ENCODE assay signal across 1 cellular context in genomic region chr6:150078788-150079187, GRCh38.
TF ChIP-seq lines count a peak whose summit lies in the region.

No MANE protein-coding gene starts in this region.

TF ChIP-seq in K562, 482 proteins besides CTCF, POLR2A, EP300 and RAD21 (continued from another document):
- TF ChIP-seq RREB1 (CRISPR knock-in tag; IDR thresholded peaks at IDR 0.05) (0 out of 2 replicates have a peak, but pooled peaks have one; percentile 56), STAG1 (CRISPR knock-in tag; IDR thresholded peaks at IDR 0.05; ENCODE audit: borderline replicate concordance) (no peak), ZNF140 (CRISPR knock-in tag; IDR thresholded peaks at IDR 0.05) (no peak), CBX2 (IDR thresholded peaks at IDR 0.05; ENCODE audit: insufficient read depth, low read length, poor library complexity, severe bottlenecking) (no peak), TCF3 (CRISPR knock-in tag; IDR thresholded peaks at IDR 0.05) (peak; percentile 68), FOXM1 (IDR thresholded peaks at IDR 0.05; ENCODE audit: low read depth) (peak; percentile 61; the same call in 1 of the 2 replicates), FOXM1 (CRISPR knock-in tag; IDR thresholded peaks at IDR 0.05; ENCODE audit: low read depth) (no peak), PPARD (CRISPR knock-in tag; IDR thresholded peaks at IDR 0.05) (no peak), OTX1 (CRISPR knock-in tag; IDR thresholded peaks at IDR 0.05) (peak; percentile 76), TRIM25 (IDR thresholded peaks at IDR 0.05; ENCODE audit: borderline replicate concordance) (no peak), IFI16 (CRISPR knock-in tag; IDR thresholded peaks at IDR 0.05) (no peak), SMAD4 (CRISPR knock-in tag; conservative IDR thresholded peaks at IDR 0.05) (peak; percentile 54; the same call in 1 of the 2 replicates), JUND (IDR thresholded peaks at IDR 0.05; ENCODE audit: borderline replicate concordance, low read depth, low read length) (peak; percentile 91), JUND (tag; IDR thresholded peaks at IDR 0.05; ENCODE audit: borderline replicate concordance, low read depth, low read length) (peak; percentile 86; the same call in 1 of the 3 replicates), ATF3 (IDR thresholded peaks at IDR 0.05) (peak; percentile 82; the same call in 1 of the 2 replicates), ATF3 (CRISPR knock-in tag; conservative IDR thresholded peaks at IDR 0.05) (no peak), NCOA6 (IDR thresholded peaks at IDR 0.05) (no peak), SMARCC2 (IDR thresholded peaks at IDR 0.05; ENCODE audit: low read depth) (peak; percentile 74; the same call in 1 of the 2 replicates), ZNF239 (CRISPR knock-in tag; IDR thresholded peaks at IDR 0.05) (peak; percentile 62), RBM25 (IDR thresholded peaks at IDR 0.05; ENCODE audit: low read depth, low read length, severe bottlenecking) (no peak), TRIM24 (IDR thresholded peaks at IDR 0.05) (peak in 1 of 2 experiments; percentile 58; a peak in 1 of 4 replicates), SP1 (CRISPR knock-in tag; IDR thresholded peaks at IDR 0.05) (no peak), VEZF1 (CRISPR knock-in tag; IDR thresholded peaks at IDR 0.05) (peak; percentile 49; the same call in 1 of the 2 replicates)
- TF ChIP-seq, protein P1, sequence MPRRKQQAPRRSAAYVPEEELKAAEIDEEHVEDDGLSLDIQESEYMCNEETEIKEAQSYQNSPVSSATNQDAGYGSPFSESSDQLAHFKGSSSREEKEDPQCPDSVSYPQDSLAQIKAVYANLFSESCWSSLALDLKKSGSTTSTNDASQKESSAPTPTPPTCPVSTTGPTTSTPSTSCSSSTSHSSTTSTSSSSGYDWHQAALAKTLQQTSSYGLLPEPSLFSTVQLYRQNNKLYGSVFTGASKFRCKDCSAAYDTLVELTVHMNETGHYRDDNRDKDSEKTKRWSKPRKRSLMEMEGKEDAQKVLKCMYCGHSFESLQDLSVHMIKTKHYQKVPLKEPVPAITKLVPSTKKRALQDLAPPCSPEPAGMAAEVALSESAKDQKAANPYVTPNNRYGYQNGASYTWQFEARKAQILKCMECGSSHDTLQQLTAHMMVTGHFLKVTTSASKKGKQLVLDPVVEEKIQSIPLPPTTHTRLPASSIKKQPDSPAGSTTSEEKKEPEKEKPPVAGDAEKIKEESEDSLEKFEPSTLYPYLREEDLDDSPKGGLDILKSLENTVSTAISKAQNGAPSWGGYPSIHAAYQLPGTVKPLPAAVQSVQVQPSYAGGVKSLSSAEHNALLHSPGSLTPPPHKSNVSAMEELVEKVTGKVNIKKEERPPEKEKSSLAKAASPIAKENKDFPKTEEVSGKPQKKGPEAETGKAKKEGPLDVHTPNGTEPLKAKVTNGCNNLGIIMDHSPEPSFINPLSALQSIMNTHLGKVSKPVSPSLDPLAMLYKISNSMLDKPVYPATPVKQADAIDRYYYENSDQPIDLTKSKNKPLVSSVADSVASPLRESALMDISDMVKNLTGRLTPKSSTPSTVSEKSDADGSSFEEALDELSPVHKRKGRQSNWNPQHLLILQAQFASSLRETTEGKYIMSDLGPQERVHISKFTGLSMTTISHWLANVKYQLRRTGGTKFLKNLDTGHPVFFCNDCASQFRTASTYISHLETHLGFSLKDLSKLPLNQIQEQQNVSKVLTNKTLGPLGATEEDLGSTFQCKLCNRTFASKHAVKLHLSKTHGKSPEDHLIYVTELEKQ (CRISPR knock-in tag; IDR thresholded peaks at IDR 0.05): peak; percentile 48; the same call in 1 of the 2 replicates
